9 cellular contexts compared by ENCODE assay signal in genomic region chr1:1137256-1138045, GRCh38. TPM values are rescaled to one million over a fixed set of nuclear protein-coding genes. Genes with fewer than 3 reads are reported as not detected.
A peak's percentile ranks its signal among the peaks of the same experiment; 100 is the strongest.
DNase-seq lines count a peak whose midpoint lies in the region; ATAC-seq and TF ChIP-seq lines count a peak whose summit lies in the region.
"Had no signal": no experiment of that assay in that cellular context is flagged by ENCODE, and none has a peak within 500 bp of the region (broad histone marks: within the 10 kb centered on the region; RNA-seq: fewer than 3 reads in every experiment).

No MANE protein-coding gene starts in this region.

- no peaks in the 10 kb centered on the region for H3K36me3 Mint-ChIP-seq in endodermal cell (ENCODE audit: low read depth)

- H3K27me3 ChIP-seq in colonic mucosa: no peaks in the 10 kb centered on the region
- no peaks in the 10 kb centered on the region for H3K27me3 ChIP-seq in endodermal cell (ENCODE audit: control insufficient read depth, insufficient read depth, low read length, poor library complexity, severe bottlenecking)

- intact Hi-C loops in colonic mucosa (cut with DNase I): no loop called here

- H3K9ac ChIP-seq in colonic mucosa (ENCODE audit: low read depth in 2 of 2, low read length in 2 of 2): peak overlapping the region; percentile 58 to 72
- no peak overlapping the region for H3K9ac ChIP-seq in endodermal cell (ENCODE audit: extremely low read depth, low read length, poor library complexity, severe bottlenecking)

- DNase-seq in T-helper 22 cell (ENCODE audit: low read depth) (peak; percentile 69), colonic mucosa (peak; percentile 72), SW 1271 (lab: John Stamatoyannopoulos, UW) (no peak), nucleus accumbens (lab: John Stamatoyannopoulos, UW) (no peak), endodermal cell (no peak)
- peak; percentile 39 to 55 for DNase-seq in stimulated activated CD8-positive, alpha-beta memory T cell treated with anti-CD3 and anti-CD28 coated beads, Interleukin-2, amount 100 ng/mL, for 1 hour (ENCODE audit: low read depth in 2 of 2)

- peak overlapping the region; percentile 35 for H3K4me3 ChIP-seq in colonic mucosa
- no peak overlapping the region for H3K4me3 ChIP-seq in endodermal cell (ENCODE audit: low read length)

- H3K27ac ChIP-seq in colonic mucosa (peak overlapping the region; percentile 90), endodermal cell (ENCODE audit: low read depth, low read length) (no peak overlapping the region)

- TF ChIP-seq CTCF in colonic mucosa (IDR thresholded peaks at IDR 0.05): no peak
- no peak for TF ChIP-seq CTCF in endodermal cell (conservative IDR thresholded peaks at IDR 0.05)

- no peaks in the 10 kb centered on the region for H3K9me3 ChIP-seq in colonic mucosa
- no peaks in the 10 kb centered on the region for H3K9me3 ChIP-seq in endodermal cell (ENCODE audit: control insufficient read depth, low read length)

- H3K9me3 Mint-ChIP-seq in endodermal cell: no peaks in the 10 kb centered on the region

- H3K36me3 ChIP-seq in colonic mucosa: no peaks in the 10 kb centered on the region
- H3K36me3 ChIP-seq in endodermal cell (ENCODE audit: control insufficient read depth, insufficient read depth, low read length): no peaks in the 10 kb centered on the region

- ATAC-seq in HG02588 (IDR thresholded peaks at IDR 0.05; ENCODE audit: unreplicated experiment) (peak; percentile 60), GM21367 (IDR thresholded peaks at IDR 0.05; ENCODE audit: unreplicated experiment) (no peak)

- H3K27me3 Mint-ChIP-seq in endodermal cell (ENCODE audit: insufficient read depth): peaks cover 7% of the 10 kb centered on the region

- no peak overlapping the region for H3K4me3 Mint-ChIP-seq in endodermal cell

- H3K27ac Mint-ChIP-seq in endodermal cell: no peak overlapping the region

- H3K4me1 ChIP-seq in colonic mucosa (peaks cover 19% of the 10 kb centered on the region), endodermal cell (ENCODE audit: control insufficient read depth, insufficient read depth, low read length) (no peaks in the 10 kb centered on the region)

- no peaks in the 10 kb centered on the region for H3K4me1 Mint-ChIP-seq in endodermal cell

- 64 to 92% methylated on average over 13 to 35 of the region's 36 CpGs for WGBS in endodermal cell (ENCODE audit: insufficient coverage in 1 of 2, insufficient read length in 1 of 2), 2 experiments

RNA-seq across cellular contexts. Expression of gene C1orf159, which starts 21.6 kb away (rescaled TPM):
- total RNA-seq in colonic mucosa: 10 to 100 TPM; 18.9 to 36.0 TPM
- 10 to 100 TPM; 23.1 to 29.5 TPM for total RNA-seq in endodermal cell
- 22.6 TPM for polyA plus RNA-seq in endodermal cell (2013, experiment 1 of 2)
- 22.5 TPM for polyA plus RNA-seq in endodermal cell (2013, experiment 2 of 2)

RNA-seq across cellular contexts. Expression of gene TTLL10, which starts 36.2 kb away (rescaled TPM):
- total RNA-seq in colonic mucosa (1 to 10 TPM in 1 of 2 donors, under 1 TPM in 1; 0.64 to 2.3 TPM), endodermal cell (1 to 10 TPM in 1 of 2 donors, under 1 TPM in 1; 0.93 to 1.2 TPM)
- polyA plus RNA-seq in endodermal cell (2013, experiment 1 of 2): 1.1 TPM
- 0.21 TPM for polyA plus RNA-seq in endodermal cell (2013, experiment 2 of 2)
- total RNA-seq: LHCN-M2 had no signal

Comparison
In these comparisons a context has a peak if more than half of its experiments do, and no peak if none do; other contexts are left out.
1. DNase-seq: peak in T-helper 22 cell (single experiment), colonic mucosa (single experiment) and stimulated activated CD8-positive, alpha-beta memory T cell treated with anti-CD3 and anti-CD28 coated beads, Interleukin-2, amount 100 ng/mL, for 1 hour (2 of 2); none in SW 1271 (0 of 2), nucleus accumbens (0 of 56) and endodermal cell (single experiment).